In the genomic region with DNA sequence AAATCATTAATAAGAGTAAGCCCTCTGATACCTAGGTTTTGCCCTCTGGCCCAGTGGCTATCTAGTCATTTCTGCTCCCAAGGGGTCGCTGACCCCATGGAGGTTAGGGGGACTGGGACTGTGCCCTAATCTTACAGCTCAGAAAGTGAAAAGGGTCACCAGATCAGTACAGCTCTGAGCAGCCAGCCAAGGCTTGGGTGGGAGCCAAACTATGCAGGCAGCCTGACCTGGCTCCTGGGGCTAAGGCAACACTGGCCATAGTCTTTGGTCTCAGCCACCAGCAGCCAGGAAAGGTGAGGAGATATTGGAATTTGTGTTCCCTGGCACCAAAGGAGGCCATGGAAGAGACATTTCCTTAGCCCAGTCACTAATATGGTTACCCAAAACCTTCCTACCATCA, we compare ENCODE assay signal across 1 cellular context.
TF ChIP-seq lines count a peak whose summit lies in the region.

No MANE protein-coding gene starts in this region.

TF ChIP-seq in WTC11, 78 proteins besides CTCF, POLR2A, EP300 and RAD21 (continued from another document):
- TF ChIP-seq, protein P1, sequence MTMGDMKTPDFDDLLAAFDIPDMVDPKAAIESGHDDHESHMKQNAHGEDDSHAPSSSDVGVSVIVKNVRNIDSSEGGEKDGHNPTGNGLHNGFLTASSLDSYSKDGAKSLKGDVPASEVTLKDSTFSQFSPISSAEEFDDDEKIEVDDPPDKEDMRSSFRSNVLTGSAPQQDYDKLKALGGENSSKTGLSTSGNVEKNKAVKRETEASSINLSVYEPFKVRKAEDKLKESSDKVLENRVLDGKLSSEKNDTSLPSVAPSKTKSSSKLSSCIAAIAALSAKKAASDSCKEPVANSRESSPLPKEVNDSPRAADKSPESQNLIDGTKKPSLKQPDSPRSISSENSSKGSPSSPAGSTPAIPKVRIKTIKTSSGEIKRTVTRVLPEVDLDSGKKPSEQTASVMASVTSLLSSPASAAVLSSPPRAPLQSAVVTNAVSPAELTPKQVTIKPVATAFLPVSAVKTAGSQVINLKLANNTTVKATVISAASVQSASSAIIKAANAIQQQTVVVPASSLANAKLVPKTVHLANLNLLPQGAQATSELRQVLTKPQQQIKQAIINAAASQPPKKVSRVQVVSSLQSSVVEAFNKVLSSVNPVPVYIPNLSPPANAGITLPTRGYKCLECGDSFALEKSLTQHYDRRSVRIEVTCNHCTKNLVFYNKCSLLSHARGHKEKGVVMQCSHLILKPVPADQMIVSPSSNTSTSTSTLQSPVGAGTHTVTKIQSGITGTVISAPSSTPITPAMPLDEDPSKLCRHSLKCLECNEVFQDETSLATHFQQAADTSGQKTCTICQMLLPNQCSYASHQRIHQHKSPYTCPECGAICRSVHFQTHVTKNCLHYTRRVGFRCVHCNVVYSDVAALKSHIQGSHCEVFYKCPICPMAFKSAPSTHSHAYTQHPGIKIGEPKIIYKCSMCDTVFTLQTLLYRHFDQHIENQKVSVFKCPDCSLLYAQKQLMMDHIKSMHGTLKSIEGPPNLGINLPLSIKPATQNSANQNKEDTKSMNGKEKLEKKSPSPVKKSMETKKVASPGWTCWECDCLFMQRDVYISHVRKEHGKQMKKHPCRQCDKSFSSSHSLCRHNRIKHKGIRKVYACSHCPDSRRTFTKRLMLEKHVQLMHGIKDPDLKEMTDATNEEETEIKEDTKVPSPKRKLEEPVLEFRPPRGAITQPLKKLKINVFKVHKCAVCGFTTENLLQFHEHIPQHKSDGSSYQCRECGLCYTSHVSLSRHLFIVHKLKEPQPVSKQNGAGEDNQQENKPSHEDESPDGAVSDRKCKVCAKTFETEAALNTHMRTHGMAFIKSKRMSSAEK (CRISPR knock-in tag; IDR thresholded peaks at IDR 0.05; ENCODE audit: borderline replicate concordance) = no peak
- TF ChIP-seq, protein P2, sequence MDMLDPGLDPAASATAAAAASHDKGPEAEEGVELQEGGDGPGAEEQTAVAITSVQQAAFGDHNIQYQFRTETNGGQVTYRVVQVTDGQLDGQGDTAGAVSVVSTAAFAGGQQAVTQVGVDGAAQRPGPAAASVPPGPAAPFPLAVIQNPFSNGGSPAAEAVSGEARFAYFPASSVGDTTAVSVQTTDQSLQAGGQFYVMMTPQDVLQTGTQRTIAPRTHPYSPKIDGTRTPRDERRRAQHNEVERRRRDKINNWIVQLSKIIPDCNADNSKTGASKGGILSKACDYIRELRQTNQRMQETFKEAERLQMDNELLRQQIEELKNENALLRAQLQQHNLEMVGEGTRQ (CRISPR knock-in tag; IDR thresholded peaks at IDR 0.05) = no peak
- TF ChIP-seq HMGA2 (CRISPR knock-in tag; IDR thresholded peaks at IDR 0.05) (no peak), ZNF232 (CRISPR knock-in tag; IDR thresholded peaks at IDR 0.05) (no peak), NR3C1 (CRISPR knock-in tag; conservative IDR thresholded peaks at IDR 0.05; ENCODE audit: low read depth) (no peak), MYBL2 (CRISPR knock-in tag; IDR thresholded peaks at IDR 0.05) (no peak), JAZF1 (CRISPR knock-in tag; IDR thresholded peaks at IDR 0.05) (no peak)
- TF ChIP-seq, protein P3, sequence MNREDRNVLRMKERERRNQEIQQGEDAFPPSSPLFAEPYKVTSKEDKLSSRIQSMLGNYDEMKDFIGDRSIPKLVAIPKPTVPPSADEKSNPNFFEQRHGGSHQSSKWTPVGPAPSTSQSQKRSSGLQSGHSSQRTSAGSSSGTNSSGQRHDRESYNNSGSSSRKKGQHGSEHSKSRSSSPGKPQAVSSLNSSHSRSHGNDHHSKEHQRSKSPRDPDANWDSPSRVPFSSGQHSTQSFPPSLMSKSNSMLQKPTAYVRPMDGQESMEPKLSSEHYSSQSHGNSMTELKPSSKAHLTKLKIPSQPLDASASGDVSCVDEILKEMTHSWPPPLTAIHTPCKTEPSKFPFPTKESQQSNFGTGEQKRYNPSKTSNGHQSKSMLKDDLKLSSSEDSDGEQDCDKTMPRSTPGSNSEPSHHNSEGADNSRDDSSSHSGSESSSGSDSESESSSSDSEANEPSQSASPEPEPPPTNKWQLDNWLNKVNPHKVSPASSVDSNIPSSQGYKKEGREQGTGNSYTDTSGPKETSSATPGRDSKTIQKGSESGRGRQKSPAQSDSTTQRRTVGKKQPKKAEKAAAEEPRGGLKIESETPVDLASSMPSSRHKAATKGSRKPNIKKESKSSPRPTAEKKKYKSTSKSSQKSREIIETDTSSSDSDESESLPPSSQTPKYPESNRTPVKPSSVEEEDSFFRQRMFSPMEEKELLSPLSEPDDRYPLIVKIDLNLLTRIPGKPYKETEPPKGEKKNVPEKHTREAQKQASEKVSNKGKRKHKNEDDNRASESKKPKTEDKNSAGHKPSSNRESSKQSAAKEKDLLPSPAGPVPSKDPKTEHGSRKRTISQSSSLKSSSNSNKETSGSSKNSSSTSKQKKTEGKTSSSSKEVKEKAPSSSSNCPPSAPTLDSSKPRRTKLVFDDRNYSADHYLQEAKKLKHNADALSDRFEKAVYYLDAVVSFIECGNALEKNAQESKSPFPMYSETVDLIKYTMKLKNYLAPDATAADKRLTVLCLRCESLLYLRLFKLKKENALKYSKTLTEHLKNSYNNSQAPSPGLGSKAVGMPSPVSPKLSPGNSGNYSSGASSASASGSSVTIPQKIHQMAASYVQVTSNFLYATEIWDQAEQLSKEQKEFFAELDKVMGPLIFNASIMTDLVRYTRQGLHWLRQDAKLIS (CRISPR knock-in tag; IDR thresholded peaks at IDR 0.05; ENCODE audit: borderline replicate concordance) = no peak
- TF ChIP-seq, protein P4, sequence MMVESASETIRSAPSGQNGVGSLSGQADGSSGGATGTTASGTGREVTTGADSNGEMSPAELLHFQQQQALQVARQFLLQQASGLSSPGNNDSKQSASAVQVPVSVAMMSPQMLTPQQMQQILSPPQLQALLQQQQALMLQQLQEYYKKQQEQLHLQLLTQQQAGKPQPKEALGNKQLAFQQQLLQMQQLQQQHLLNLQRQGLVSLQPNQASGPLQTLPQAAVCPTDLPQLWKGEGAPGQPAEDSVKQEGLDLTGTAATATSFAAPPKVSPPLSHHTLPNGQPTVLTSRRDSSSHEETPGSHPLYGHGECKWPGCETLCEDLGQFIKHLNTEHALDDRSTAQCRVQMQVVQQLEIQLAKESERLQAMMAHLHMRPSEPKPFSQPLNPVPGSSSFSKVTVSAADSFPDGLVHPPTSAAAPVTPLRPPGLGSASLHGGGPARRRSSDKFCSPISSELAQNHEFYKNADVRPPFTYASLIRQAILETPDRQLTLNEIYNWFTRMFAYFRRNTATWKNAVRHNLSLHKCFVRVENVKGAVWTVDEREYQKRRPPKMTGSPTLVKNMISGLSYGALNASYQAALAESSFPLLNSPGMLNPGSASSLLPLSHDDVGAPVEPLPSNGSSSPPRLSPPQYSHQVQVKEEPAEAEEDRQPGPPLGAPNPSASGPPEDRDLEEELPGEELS (CRISPR knock-in tag; IDR thresholded peaks at IDR 0.05) = no peak
